8 cellular contexts compared by ENCODE assay signal in genomic region chr12:64796205-64796845, GRCh38. TPM values are rescaled to one million over a fixed set of nuclear protein-coding genes. Genes with fewer than 3 reads are reported as not detected.
DNase-seq lines count a peak whose midpoint lies in the region; ATAC-seq and TF ChIP-seq lines count a peak whose summit lies in the region.

No MANE protein-coding gene starts in this region.

- WGBS in adrenal gland, 4 donors = 45 to 52% (median 48%) methylated on average over 5 of the region's 5 CpGs
- WGBS in right cardiac atrium = 54% methylated on average over 5 of the region's 5 CpGs
- WGBS in smooth muscle cell (ENCODE audit: low lambda C conversion rate) = 38% methylated on average over 5 of the region's 5 CpGs

- H3K4me3 ChIP-seq in NB4 (ENCODE audit: low read depth, low read length) (no peak overlapping the region), adrenal gland (no peak overlapping the region), right cardiac atrium (ENCODE audit: low read length) (no peak overlapping the region), smooth muscle cell (no peak overlapping the region)

- peak; percentile 23 to 29 for DNase-seq in activated CD8-positive, alpha-beta memory T cell treated with anti-CD3 and anti-CD28 coated beads for 4 hours (ENCODE audit: low read depth in 2 of 2)
- no peak for DNase-seq in activated CD8-positive, alpha-beta memory T cell treated with anti-CD3 and anti-CD28 coated beads, Interleukin-2, amount 50 U/mL, for 48 hours
- peak; percentile 90 for DNase-seq in NB4 (ENCODE audit: low read depth)
- DNase-seq in SIG-M5 (lab: John Stamatoyannopoulos, UW) = peak; percentile 71
- peak; percentile 65 to 82 (median 73) for DNase-seq in adrenal gland
- peak in 1 of 3 donors; percentile 36 for DNase-seq in right cardiac atrium
- DNase-seq in smooth muscle cell (lab: John Stamatoyannopoulos, UW; ENCODE audit: unreplicated experiment) = no peak

- TF ChIP-seq POLR2A in NB4 (IDR thresholded peaks at IDR 0.05; ENCODE audit: extremely low read depth, insufficient read length) (no peak), adrenal gland (IDR thresholded peaks at IDR 0.05) (no peak)

- ATAC-seq in HG02642 (IDR thresholded peaks at IDR 0.05; ENCODE audit: poor library complexity, unreplicated experiment) (peak; percentile 86), right cardiac atrium (peak; percentile 80 to 82)

- H3K36me3 ChIP-seq in adrenal gland (replicated peaks in 1 of 2) (no peaks in the 10 kb centered on the region), smooth muscle cell (ENCODE audit: low read depth) (no peaks in the 10 kb centered on the region)

- no peak overlapping the region for H2AFZ ChIP-seq in smooth muscle cell (ENCODE audit: low read depth)

- H3K79me2 ChIP-seq in smooth muscle cell (ENCODE audit: low read depth) = no peaks in the 10 kb centered on the region

- TF ChIP-seq CTCF in NB4 (IDR thresholded peaks at IDR 0.05; ENCODE audit: low read depth, low read length) (peak; percentile 62), adrenal gland (IDR thresholded peaks at IDR 0.05) (peak; percentile 57 to 84 (median 79)), smooth muscle cell (IDR thresholded peaks at IDR 0.05; ENCODE audit: borderline replicate concordance, insufficient read depth, poor library complexity, severe bottlenecking) (peak; percentile 84)

- H3K9me3 ChIP-seq in adrenal gland (replicated peaks in 1 of 3) (no peaks in the 10 kb centered on the region), right cardiac atrium (ENCODE audit: control insufficient read depth, low read length) (no peaks in the 10 kb centered on the region), smooth muscle cell (replicated peaks; ENCODE audit: low read depth) (no peaks in the 10 kb centered on the region)

- H3K27ac ChIP-seq in adrenal gland (no peak overlapping the region), right cardiac atrium (ENCODE audit: low read length) (no peak overlapping the region), smooth muscle cell (ENCODE audit: low read depth) (no peak overlapping the region)

- H3K4me2 ChIP-seq in smooth muscle cell = peak overlapping the region; percentile 6

- H3K9ac ChIP-seq in smooth muscle cell (ENCODE audit: low read depth) = no peak overlapping the region

- H3K4me1 ChIP-seq in adrenal gland (replicated peaks in 1 of 2) (no peaks in the 10 kb centered on the region), right cardiac atrium (ENCODE audit: control insufficient read depth, insufficient read depth, low read length) (no peaks in the 10 kb centered on the region), smooth muscle cell (ENCODE audit: low read depth) (no peaks in the 10 kb centered on the region)

- H4K20me1 ChIP-seq in smooth muscle cell (ENCODE audit: low read depth) = no peaks in the 10 kb centered on the region

- no peaks in the 10 kb centered on the region for H3F3A ChIP-seq in smooth muscle cell (ENCODE audit: low read depth)

- no peaks in the 10 kb centered on the region for H3K27me3 ChIP-seq in adrenal gland
- no peaks in the 10 kb centered on the region for H3K27me3 ChIP-seq in right cardiac atrium (ENCODE audit: control insufficient read depth, insufficient read depth)
- peaks cover 14% of the 10 kb centered on the region for H3K27me3 ChIP-seq in smooth muscle cell (ENCODE audit: low read depth)

- intact Hi-C loops in adrenal gland (cut with DNase I) (no loop called here), right cardiac atrium (cut with DNase I) (loop anchor here in 2 of 4 donors (10.0 kb wide), 1 partner anchor 328 kb away; the partner anchor contains the start of gene WIF1 (in 2 of the 2))

RNA-seq across cellular contexts. Expression of gene TBC1D30, which starts 28.1 kb away (rescaled TPM):
- total RNA-seq in adrenal gland (10 to 100 TPM in 1 of 8 donors, 1 to 10 TPM in 7; 3.0 to 13.3 (median 5.2) TPM), right cardiac atrium (1 to 10 TPM; 1.3 to 1.6 (median 1.5) TPM), smooth muscle cell (0.54 and 0.67 TPM in 2 replicates)
- polyA plus RNA-seq in adrenal gland (1 to 10 TPM; 1.2 to 3.7 (median 1.4) TPM), right cardiac atrium (0.57 TPM), smooth muscle cell (2.3 and 3.8 TPM in 2 replicates)

RNA-seq across cellular contexts. Expression of gene GNS, which starts 37.1 kb away (rescaled TPM):
- total RNA-seq in adrenal gland (100 to 1,000 TPM; 388 to 647 (median 567) TPM), right cardiac atrium (100 to 1,000 TPM in 1 of 4 donors, 10 to 100 TPM in 3; 90.8 to 105 (median 96.9) TPM), smooth muscle cell (61.8 and 64.9 TPM in 2 replicates)
- polyA plus RNA-seq in adrenal gland (100 to 1,000 TPM in 1 of 3 donors, 10 to 100 TPM in 2; 44.3 to 591 (median 62.6) TPM), right cardiac atrium (33.6 TPM), smooth muscle cell (31.1 and 36.4 TPM in 2 replicates)

Comparison
In these comparisons a context has a peak if more than half of its experiments do, and no peak if none do; other contexts are left out.
1. DNase-seq: peak in activated CD8-positive, alpha-beta memory T cell treated with anti-CD3 and anti-CD28 coated beads for 4 hours (2 of 2), NB4 (single experiment), SIG-M5 (single experiment) and adrenal gland (7 of 7); none in activated CD8-positive, alpha-beta memory T cell treated with anti-CD3 and anti-CD28 coated beads, Interleukin-2, amount 50 U/mL, for 48 hours (single experiment) and smooth muscle cell (single experiment).
2. Peak in every context shown above with its lines, with median percentiles within 50 percentile points of each other: CTCF ChIP-seq.